In genomic region chr16:72847187-72848044, GRCh38 we compare ENCODE assay signal across 8 cellular contexts.
DNase-seq lines count a peak whose midpoint lies in the region; ATAC-seq and TF ChIP-seq lines count a peak whose summit lies in the region.

No MANE protein-coding gene starts in this region.

- H3K4me1 ChIP-seq in endodermal cell (ENCODE audit: control insufficient read depth, insufficient read depth, low read length) = no peaks in the 10 kb centered on the region
- H3K4me1 ChIP-seq in CD8-positive, alpha-beta T cell (ENCODE audit: insufficient read depth, low read length) = no peaks in the 10 kb centered on the region

- no peaks in the 10 kb centered on the region for H3K9me3 ChIP-seq in endodermal cell (ENCODE audit: control insufficient read depth, low read length)
- no peaks in the 10 kb centered on the region for H3K9me3 ChIP-seq in CD8-positive, alpha-beta T cell (ENCODE audit: low read length)

- intact Hi-C loops in CD8-positive, alpha-beta T cell (cut with DNase I, micrococcal nuclease) = loop anchor here in 1 of 2 experiments (5.0 kb wide), 1 partner anchor 345 kb away; no protein-coding TSS in a partner anchor

- peaks cover 5% of the 10 kb centered on the region for H3K4me1 Mint-ChIP-seq in endodermal cell
- peaks cover 77% of the 10 kb centered on the region for H3K4me1 Mint-ChIP-seq in nephron progenitor cell
- peaks cover 9% of the 10 kb centered on the region for H3K4me1 Mint-ChIP-seq in CD8-positive, alpha-beta T cell (ENCODE audit: low read depth)

- 70 to 100% methylated on average over 5 to 11 of the region's 11 CpGs for WGBS in endodermal cell (ENCODE audit: insufficient coverage in 1 of 2, insufficient read length in 1 of 2), 2 experiments

- H3K4me3 Mint-ChIP-seq in endodermal cell (no peak overlapping the region), nephron progenitor cell (no peak overlapping the region)
- no peak overlapping the region for H3K4me3 Mint-ChIP-seq in CD8-positive, alpha-beta T cell

- no peaks in the 10 kb centered on the region for H3K27me3 ChIP-seq in BJ (ENCODE audit: control insufficient read depth, insufficient read depth, low read length)
- H3K27me3 ChIP-seq in endodermal cell (ENCODE audit: control insufficient read depth, insufficient read depth, low read length, poor library complexity, severe bottlenecking) = no peaks in the 10 kb centered on the region
- H3K27me3 ChIP-seq in CD8-positive, alpha-beta T cell (ENCODE audit: insufficient read depth, low read length) = no peaks in the 10 kb centered on the region

- TF ChIP-seq POLR2A in GM18505 (IDR thresholded peaks at IDR 0.05; ENCODE audit: borderline replicate concordance, extremely low read depth, insufficient read depth, insufficient read length) = no peak

- ATAC-seq in GM18505 (IDR thresholded peaks at IDR 0.05; ENCODE audit: unreplicated experiment) = peak; percentile 58
- no peak for ATAC-seq in CD8-positive, alpha-beta T cell

- POLR2A ChIA-PET in BJ (lab: Charles Lee) = interaction anchor here (0.5 kb wide), 1 partner anchor 23 kb away, joined by 7 read pairs; no protein-coding TSS in a partner anchor
- POLR2A ChIA-PET in CD8-positive, alpha-beta T cell (lab: Charles Lee) = no interaction called here

- H3K27me3 Mint-ChIP-seq in endodermal cell (ENCODE audit: insufficient read depth) (peaks cover 7% of the 10 kb centered on the region), nephron progenitor cell (ENCODE audit: low read depth, poor library complexity) (no peaks in the 10 kb centered on the region)
- H3K27me3 Mint-ChIP-seq in CD8-positive, alpha-beta T cell (ENCODE audit: low read depth) = peaks cover 6% of the 10 kb centered on the region

- CTCF ChIA-PET in BJ (lab: Yijun Ruan, JAX) = interaction anchor here (0.6 to 4.0 kb wide), 9 partner anchors 9 to 1109 kb away, joined by 3 to 25 read pairs (median 3); no protein-coding TSS in a partner anchor
- CTCF ChIA-PET in CD8-positive, alpha-beta T cell (lab: Charles Lee) = interaction anchor here (0.6 to 1.6 kb wide), 3 partner anchors 15 to 349 kb away, joined by 3 to 8 read pairs (median 4); no protein-coding TSS in a partner anchor

- DNase-seq in BJ (ENCODE audit: low read depth) (no peak), NCI-H69 (lab: John Stamatoyannopoulos, UW) (peak; percentile 45), endodermal cell (peak; percentile 79), nephron progenitor cell (no peak)
- DNase-seq in stimulated activated naive CD4-positive, alpha-beta T cell treated with Interleukin-2 at 50 U/mL for 16 hours (lab: John Stamatoyannopoulos, UW) = no peak
- no peak for DNase-seq in stimulated activated naive CD4-positive, alpha-beta T cell (lab: John Stamatoyannopoulos, UW)
- DNase-seq in CD8-positive, alpha-beta T cell = no peak

- TF ChIP-seq CTCF in BJ (IDR thresholded peaks at IDR 0.05; ENCODE audit: insufficient read depth, low read depth, low read length) (peak; percentile 50), endodermal cell (conservative IDR thresholded peaks at IDR 0.05) (peak; percentile 82), nephron progenitor cell (IDR thresholded peaks at IDR 0.05) (peak; percentile 43)
- no peak for TF ChIP-seq CTCF in CD8-positive, alpha-beta T cell (IDR thresholded peaks at IDR 0.05)

- no peak overlapping the region for H3K27ac Mint-ChIP-seq in endodermal cell
- peak overlapping the region; percentile 52 for H3K27ac Mint-ChIP-seq in nephron progenitor cell
- no peak overlapping the region for H3K27ac Mint-ChIP-seq in CD8-positive, alpha-beta T cell

- no peak overlapping the region for H3K4me3 ChIP-seq in BJ (ENCODE audit: low read depth, low read length)
- no peak overlapping the region for H3K4me3 ChIP-seq in endodermal cell (ENCODE audit: low read length)
- H3K4me3 ChIP-seq in CD8-positive, alpha-beta T cell (ENCODE audit: low read depth, low read length) = no peak overlapping the region

- no peaks in the 10 kb centered on the region for H3K9me3 Mint-ChIP-seq in endodermal cell
- no peaks in the 10 kb centered on the region for H3K9me3 Mint-ChIP-seq in nephron progenitor cell
- H3K9me3 Mint-ChIP-seq in CD8-positive, alpha-beta T cell = no peaks in the 10 kb centered on the region

- H3K9ac ChIP-seq in endodermal cell (ENCODE audit: extremely low read depth, low read length, poor library complexity, severe bottlenecking) = no peak overlapping the region

- no peak overlapping the region for H3K27ac ChIP-seq in endodermal cell (ENCODE audit: low read depth, low read length)
- no peak overlapping the region for H3K27ac ChIP-seq in CD8-positive, alpha-beta T cell (ENCODE audit: low read depth, low read length)

- no peaks in the 10 kb centered on the region for H3K36me3 ChIP-seq in BJ (ENCODE audit: control insufficient read depth, insufficient read depth, low read length)
- H3K36me3 ChIP-seq in endodermal cell (ENCODE audit: control insufficient read depth, insufficient read depth, low read length) = no peaks in the 10 kb centered on the region
- no peaks in the 10 kb centered on the region for H3K36me3 ChIP-seq in CD8-positive, alpha-beta T cell (ENCODE audit: insufficient read depth, low read length)

- no peaks in the 10 kb centered on the region for H3K36me3 Mint-ChIP-seq in endodermal cell (ENCODE audit: low read depth)
- H3K36me3 Mint-ChIP-seq in nephron progenitor cell (ENCODE audit: low read depth) = peaks cover 10% of the 10 kb centered on the region
- no peaks in the 10 kb centered on the region for H3K36me3 Mint-ChIP-seq in CD8-positive, alpha-beta T cell

Comparison
In these comparisons a context has a peak if more than half of its experiments do, and no peak if none do; other contexts are left out.
1. DNase-seq: peak in NCI-H69 (single experiment) and endodermal cell (single experiment); none in BJ (single experiment), nephron progenitor cell (single experiment), stimulated activated naive CD4-positive, alpha-beta T cell treated with Interleukin-2 at 50 U/mL for 16 hours (single experiment), stimulated activated naive CD4-positive, alpha-beta T cell (0 of 6) and CD8-positive, alpha-beta T cell (0 of 7).